In genomic region chr14:91414475-91415342, GRCh38 we compare ENCODE assay signal across 11 cellular contexts. TPM values are rescaled to one million over a fixed set of nuclear protein-coding genes. Genes with fewer than 3 reads are reported as not detected.
DNase-seq lines count a peak whose midpoint lies in the region; ATAC-seq and TF ChIP-seq lines count a peak whose summit lies in the region.
"Had no signal": no experiment of that assay in that cellular context is flagged by ENCODE, and none has a peak within 500 bp of the region (broad histone marks: within the 10 kb centered on the region; RNA-seq: fewer than 3 reads in every experiment).

No MANE protein-coding gene starts in this region.

- peak overlapping the region in 2 of 4 donors; percentile 83 to 88 for H3K4me3 ChIP-seq in upper lobe of left lung
- peak overlapping the region in 2 of 10 donors; percentile 72 to 84 for H3K4me3 ChIP-seq in heart right ventricle

- intact Hi-C loops in heart right ventricle (cut with DNase I): loop anchor here in 6 of 10 donors (5.0 to 10.0 kb wide), 6 partner anchors 37 to 240 kb away; no protein-coding TSS in a partner anchor

- peaks cover 69% of the 10 kb centered on the region for H3K4me1 Mint-ChIP-seq in activated T-cell treated with anti-CD3 and anti-CD28 coated beads, Interleukin-2, amount 50 U/mL, for 72 hours (ENCODE audit: low read depth)
- peaks cover 56% of the 10 kb centered on the region for H3K4me1 Mint-ChIP-seq in memory B cell

- no peak for DNase-seq in activated T-cell treated with anti-CD3 and anti-CD28 coated beads, Interleukin-2, amount 50 U/mL, for 72 hours
- DNase-seq in activated T-cell treated with anti-CD3 and anti-CD28 coated beads for 4 hours: no peak
- DNase-seq in activated naive CD4-positive, alpha-beta T cell treated with anti-CD3 and anti-CD28 coated beads, Interleukin-2, amount 50 U/mL, for 72 hours (ENCODE audit: low spot score in 2 of 2): peak in 1 of 2 donors; percentile 28
- DNase-seq in memory B cell (ENCODE audit: low spot score in 2 of 2): no peak
- no peak for DNase-seq in upper lobe of left lung
- DNase-seq in heart right ventricle: no peak
- DNase-seq in NCI-H2196 treated with DMSO at 0.1 percent for 48 hours (lab: John Stamatoyannopoulos, UW; ENCODE audit: unreplicated experiment): no peak
- DNase-seq: activated effector memory CD4-positive, alpha-beta T cell treated with anti-CD3 and anti-CD28 coated beads, Interleukin-2, amount 50 U/mL, for 16 hours; NCI-H1930 had no signal

- H3K4me3 Mint-ChIP-seq in activated T-cell treated with anti-CD3 and anti-CD28 coated beads, Interleukin-2, amount 50 U/mL, for 72 hours: peak overlapping the region; percentile 97 to 98
- H3K4me3 Mint-ChIP-seq in memory B cell: peak overlapping the region; percentile 100

- H3K9me3 Mint-ChIP-seq in activated T-cell treated with anti-CD3 and anti-CD28 coated beads, Interleukin-2, amount 50 U/mL, for 72 hours: no peaks in the 10 kb centered on the region
- H3K9me3 Mint-ChIP-seq in activated naive CD4-positive, alpha-beta T cell treated with anti-CD3 and anti-CD28 coated beads, Interleukin-2, amount 50 U/mL, for 72 hours: no peaks in the 10 kb centered on the region
- no peaks in the 10 kb centered on the region for H3K9me3 Mint-ChIP-seq in memory B cell

- peaks cover 17 to 27% of the 10 kb centered on the region in 2 donors for H3K36me3 Mint-ChIP-seq in activated T-cell treated with anti-CD3 and anti-CD28 coated beads, Interleukin-2, amount 50 U/mL, for 72 hours (ENCODE audit: insufficient read depth in 2 of 2)
- H3K36me3 Mint-ChIP-seq in activated naive CD4-positive, alpha-beta T cell treated with anti-CD3 and anti-CD28 coated beads, Interleukin-2, amount 50 U/mL, for 72 hours: peaks cover 39 to 50% of the 10 kb centered on the region in 2 donors
- H3K36me3 Mint-ChIP-seq in memory B cell: peaks cover 25% of the 10 kb centered on the region

- TF ChIP-seq CTCF in upper lobe of left lung (IDR thresholded peaks at IDR 0.05) (no peak), heart right ventricle (IDR thresholded peaks at IDR 0.05) (no peak)

- TF ChIP-seq EP300 in upper lobe of left lung (IDR thresholded peaks at IDR 0.05): no peak

- H3K4me1 ChIP-seq in upper lobe of left lung: peaks cover 37 to 69% (median 46%) of the 10 kb centered on the region in 4 donors
- H3K4me1 ChIP-seq in heart right ventricle: peaks cover 3 to 71% (median 23%) of the 10 kb centered on the region in 9 donors

- H3K27me3 Mint-ChIP-seq in activated T-cell treated with anti-CD3 and anti-CD28 coated beads, Interleukin-2, amount 50 U/mL, for 72 hours (ENCODE audit: low read depth): no peaks in the 10 kb centered on the region
- H3K27me3 Mint-ChIP-seq in memory B cell: no peaks in the 10 kb centered on the region

- WGBS in upper lobe of left lung, 2 donors: 55 to 59% methylated on average over 11 to 13 of the region's 13 CpGs
- 74 to 76% methylated on average over 13 of the region's 13 CpGs for WGBS in heart right ventricle, 2 donors

- no peak for ATAC-seq in activated T-cell treated with anti-CD3 and anti-CD28 coated beads, Interleukin-2, amount 50 U/mL, for 72 hours (replicated peaks in 1 of 2)
- no peak for ATAC-seq in activated naive CD4-positive, alpha-beta T cell treated with anti-CD3 and anti-CD28 coated beads, Interleukin-2, amount 50 U/mL, for 72 hours
- ATAC-seq in memory B cell (ENCODE audit: low read depth): no peak
- no peak for ATAC-seq in upper lobe of left lung (ENCODE audit: low FRiP score in 2 of 2)
- ATAC-seq in heart right ventricle: no peak
- ATAC-seq in GM19463 (IDR thresholded peaks at IDR 0.05; ENCODE audit: unreplicated experiment): no peak

- no peak for TF ChIP-seq POLR2A in upper lobe of left lung (IDR thresholded peaks at IDR 0.05)

- H3K36me3 ChIP-seq in upper lobe of left lung (no peaks in the 10 kb centered on the region), heart right ventricle (peaks cover 0 to 3% (median 0%) of the 10 kb centered on the region in 9 donors)
- H3K36me3 ChIP-seq: tibial nerve had no signal

- H3K27me3 ChIP-seq in upper lobe of left lung: no peaks in the 10 kb centered on the region
- H3K27me3 ChIP-seq in heart right ventricle: peaks cover 0 to 32% (median 17%) of the 10 kb centered on the region in 7 donors

- H3K27ac Mint-ChIP-seq in activated T-cell treated with anti-CD3 and anti-CD28 coated beads, Interleukin-2, amount 50 U/mL, for 72 hours: peak overlapping the region; percentile 98
- H3K27ac Mint-ChIP-seq in activated naive CD4-positive, alpha-beta T cell treated with anti-CD3 and anti-CD28 coated beads, Interleukin-2, amount 50 U/mL, for 72 hours: peak overlapping the region; percentile 99 to 100
- peak overlapping the region; percentile 99 for H3K27ac Mint-ChIP-seq in memory B cell

- peak overlapping the region in 3 of 4 donors; percentile 45 to 91 (median 53) for H3K27ac ChIP-seq in upper lobe of left lung
- peak overlapping the region in 1 of 10 donors; percentile 90 for H3K27ac ChIP-seq in heart right ventricle

- H3K9me3 ChIP-seq in upper lobe of left lung: no peaks in the 10 kb centered on the region
- no peaks in the 10 kb centered on the region for H3K9me3 ChIP-seq in heart right ventricle
- H3K9me3 ChIP-seq: tibial nerve had no signal

RNA-seq across cellular contexts. Expression of gene CCDC88C, which starts 2.9 kb away (rescaled TPM):
- total RNA-seq in activated T-cell treated with anti-CD3 and anti-CD28 coated beads, Interleukin-2, amount 50 U/mL, for 72 hours: 100 to 1,000 TPM; 103 to 111 TPM
- total RNA-seq in activated naive CD4-positive, alpha-beta T cell treated with anti-CD3 and anti-CD28 coated beads, Interleukin-2, amount 50 U/mL, for 72 hours: 100 to 1,000 TPM in 1 of 2 donors, 10 to 100 TPM in 1; 98.8 to 113 TPM
- total RNA-seq in upper lobe of left lung (100 to 1,000 TPM in 1 of 6 donors, 10 to 100 TPM in 5; 33.1 to 119 (median 54.5) TPM), heart right ventricle (1 to 10 TPM; 2.4 to 8.4 (median 4.9) TPM)
- 1 to 10 TPM; 2.2 to 5.5 TPM for polyA plus RNA-seq in heart right ventricle
